Comparison of ENCODE assay signal across 11 cellular contexts in genomic region chr3:27166888-27167287, GRCh38.
DNase-seq lines count a peak whose midpoint lies in the region; ATAC-seq and TF ChIP-seq lines count a peak whose summit lies in the region.
"Had no signal": no experiment of that assay in that cellular context is flagged by ENCODE, and none has a peak within 500 bp of the region (broad histone marks: within the 10 kb centered on the region; RNA-seq: fewer than 3 reads in every experiment).

No MANE protein-coding gene starts in this region.

- H3K9me3 Mint-ChIP-seq in mesothelial cell of epicardium = no peaks in the 10 kb centered on the region

- POLR2A ChIA-PET in PC-3 (lab: Charles Lee; ENCODE audit: unreplicated experiment) = no interaction called here

- ATAC-seq in PC-3 (no peak), esophagus mucosa (no peak)

- no peaks in the 10 kb centered on the region for H3K9me3 ChIP-seq in GM23248 (ENCODE audit: low read depth)
- H3K9me3 ChIP-seq in PC-3 (ENCODE audit: low read length) = no peaks in the 10 kb centered on the region
- H3K9me3 ChIP-seq: upper lobe of left lung had no signal

- H3K27me3 ChIP-seq in GM23248 (replicated peaks; ENCODE audit: insufficient read depth) = no peaks in the 10 kb centered on the region
- no peaks in the 10 kb centered on the region for H3K27me3 ChIP-seq in PC-3 (ENCODE audit: low read length)
- H3K27me3 ChIP-seq: upper lobe of left lung had no signal

- peak; percentile 95 for DNase-seq in GM23248
- peak; percentile 46 for DNase-seq in PC-3
- peak; percentile 50 for DNase-seq in epithelial cell of proximal tubule (ENCODE audit: low read depth)
- DNase-seq in retinal pigment epithelial cell (ENCODE audit: low read depth) = peak; percentile 98
- DNase-seq in mesothelial cell of epicardium (ENCODE audit: low spot score in 2 of 2, unreplicated experiment in 2 of 2) = no peak
- no peak for DNase-seq in SW480 (ENCODE audit: low spot score)
- no peak for DNase-seq in NCI-H146 treated with DMSO at 0.1 percent for 48 hours (lab: John Stamatoyannopoulos, UW; ENCODE audit: unreplicated experiment)
- DNase-seq: activated CD4-positive, alpha-beta T cell treated with anti-CD3 and anti-CD28 coated beads for 1 hour; NCI-H526; upper lobe of left lung had no signal

- WGBS in GM23248 (ENCODE audit: low coverage in 1 of 2, low lambda C conversion rate in 2 of 2, missing lambda C conversion rate in 2 of 2), 2 experiments = 24 to 28% methylated on average over 3 of the region's 3 CpGs

- peak overlapping the region; percentile 80 for H3K27ac ChIP-seq in GM23248
- H3K27ac ChIP-seq in PC-3 (ENCODE audit: low read length) = no peak overlapping the region
- H3K27ac ChIP-seq: upper lobe of left lung had no signal

- no peak for TF ChIP-seq CTCF in PC-3 (conservative IDR thresholded peaks at IDR 0.05; ENCODE audit: low read depth, low read length)
- no peak for TF ChIP-seq CTCF in epithelial cell of proximal tubule (conservative IDR thresholded peaks at IDR 0.05; ENCODE audit: low read depth, low read length)
- no peak for TF ChIP-seq CTCF in retinal pigment epithelial cell (conservative IDR thresholded peaks at IDR 0.05; ENCODE audit: low read depth, low read length)
- TF ChIP-seq CTCF in mesothelial cell of epicardium (IDR thresholded peaks at IDR 0.05; ENCODE audit: unreplicated experiment) = no peak

- H4K20me1 ChIP-seq in GM23248 (ENCODE audit: insufficient read depth) (no peaks in the 10 kb centered on the region), PC-3 (ENCODE audit: low read length) (no peaks in the 10 kb centered on the region)

- H3K4me3 ChIP-seq in GM23248 (no peak overlapping the region), PC-3 (ENCODE audit: low read length) (no peak overlapping the region), epithelial cell of proximal tubule (ENCODE audit: low read depth, low read length) (no peak overlapping the region), retinal pigment epithelial cell (ENCODE audit: low read length) (no peak overlapping the region)
- H3K4me3 ChIP-seq: upper lobe of left lung had no signal

- intact Hi-C loops in PC-3 (cut with micrococcal nuclease) = no loop called here

- H3K79me2 ChIP-seq in GM23248 (ENCODE audit: insufficient read depth) = no peaks in the 10 kb centered on the region
- no peaks in the 10 kb centered on the region for H3K79me2 ChIP-seq in PC-3 (ENCODE audit: low read length)

- in situ Hi-C loops in GM23248 (cut with MboI) = no loop called here

- H3K9me2 ChIP-seq in GM23248 (ENCODE audit: insufficient read depth) (no peaks in the 10 kb centered on the region), PC-3 (replicated peaks; ENCODE audit: low read length) (no peaks in the 10 kb centered on the region)

- BruUV-seq in PC-3 (replicated peaks; lab: Mats Ljungman, UMichigan) = no TSS peak

- no peak overlapping the region for H3K4me3 Mint-ChIP-seq in mesothelial cell of epicardium

- CTCF ChIA-PET in PC-3 (lab: Charles Lee) = no interaction called here

- H3F3A ChIP-seq in GM23248 (ENCODE audit: insufficient read depth) (peaks cover 30% of the 10 kb centered on the region), PC-3 (ENCODE audit: low read length, unreplicated experiment) (no peaks in the 10 kb centered on the region)

- peak overlapping the region; percentile 87 for H3K4me2 ChIP-seq in GM23248 (ENCODE audit: unreplicated experiment)
- no peak overlapping the region for H3K4me2 ChIP-seq in PC-3 (ENCODE audit: low read length)

- no peak overlapping the region for H3K27ac Mint-ChIP-seq in mesothelial cell of epicardium

- H3K36me3 ChIP-seq in GM23248 (ENCODE audit: low read depth) = 0 out of 2 replicates have a peak, but pooled peaks cover 3% of the 10 kb centered on the region
- no peaks in the 10 kb centered on the region for H3K36me3 ChIP-seq in PC-3 (ENCODE audit: low read depth, low read length)
- H3K36me3 ChIP-seq: upper lobe of left lung had no signal

- H3K27me3 Mint-ChIP-seq in mesothelial cell of epicardium (ENCODE audit: low read depth) = no peaks in the 10 kb centered on the region

- H3K9ac ChIP-seq in GM23248 (no peak overlapping the region), PC-3 (ENCODE audit: low read length) (no peak overlapping the region)

- H3K4me1 ChIP-seq in GM23248 (ENCODE audit: insufficient read depth) = peaks cover 31% of the 10 kb centered on the region
- no peaks in the 10 kb centered on the region for H3K4me1 ChIP-seq in PC-3 (ENCODE audit: insufficient read depth, low read length)
- H3K4me1 ChIP-seq: upper lobe of left lung had no signal

- H2AFZ ChIP-seq in GM23248 (no peak overlapping the region), PC-3 (ENCODE audit: low read length) (no peak overlapping the region)

- H3K4me1 Mint-ChIP-seq in mesothelial cell of epicardium = no peaks in the 10 kb centered on the region

- H3K36me3 Mint-ChIP-seq in mesothelial cell of epicardium = no peaks in the 10 kb centered on the region

Comparison
In these comparisons a context has a peak if more than half of its experiments do, and no peak if none do; other contexts are left out.
1. DNase-seq: peak in GM23248 (single experiment), PC-3 (single experiment), epithelial cell of proximal tubule (single experiment) and retinal pigment epithelial cell (single experiment); none in mesothelial cell of epicardium (0 of 2), SW480 (single experiment) and NCI-H146 treated with DMSO at 0.1 percent for 48 hours (single experiment).